Comparison of ENCODE assay signal across 7 cellular contexts in the genomic region with DNA sequence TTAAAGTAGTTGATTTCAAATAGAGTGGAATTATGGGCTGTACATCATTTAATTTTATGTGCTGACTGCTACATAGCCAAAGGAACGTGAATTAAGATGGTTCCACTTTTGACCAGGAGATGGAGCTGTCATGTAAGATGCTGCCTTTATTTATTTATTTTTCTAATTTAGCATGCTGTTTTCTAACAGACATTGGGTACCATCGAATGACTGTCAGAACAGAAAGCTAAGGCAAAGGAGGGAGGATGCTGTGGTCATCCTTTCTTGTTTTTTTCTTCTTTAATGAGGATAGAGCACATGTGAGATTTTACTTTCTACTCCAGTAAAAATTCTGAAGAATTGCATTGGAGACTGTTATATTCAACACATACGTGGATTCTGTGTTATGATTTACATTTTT. TPM values are rescaled to one million over a fixed set of nuclear protein-coding genes. Genes with fewer than 3 reads are reported as not detected.
DNase-seq lines count a peak whose midpoint lies in the region; ATAC-seq, FAIRE-seq and TF ChIP-seq lines count a peak whose summit lies in the region.

A gene (plus strand): TSS at position 185 of the 400 bp plus-strand sequence. CDS start 56,410 bp downstream, outside the sequence.

- H3K36me3 ChIP-seq in upper lobe of left lung: no peaks in the 10 kb centered on the region

- no peak for TF ChIP-seq EP300 in upper lobe of left lung (IDR thresholded peaks at IDR 0.05)

- H3K27me3 ChIP-seq in upper lobe of left lung: no peaks in the 10 kb centered on the region

- peak in 5 of 6 experiments; percentile 40 to 55 (median 48) for TF ChIP-seq CTCF in upper lobe of left lung (IDR thresholded peaks at IDR 0.05)

- no peak for TF ChIP-seq POLR2A in upper lobe of left lung (IDR thresholded peaks at IDR 0.05)

- peak in 1 of 2 donors; percentile 69 for ATAC-seq in upper lobe of left lung (ENCODE audit: low FRiP score in 2 of 2)

- DNase-seq in HCEC 1CT (peak; percentile 50), NCI-H146 treated with DMSO at 0.1 percent for 48 hours (lab: John Stamatoyannopoulos, UW; ENCODE audit: unreplicated experiment) (peak; percentile 56), astrocyte of the hippocampus (ENCODE audit: low read depth, low spot score) (peak; percentile 73), inferior parietal cortex (ENCODE audit: extremely low spot score) (peak; percentile 83), upper lobe of left lung (no peak), HK-2 (ENCODE audit: unreplicated experiment) (no peak)

- peaks cover 0 to 4% (median 0%) of the 10 kb centered on the region in 4 donors for H3K4me1 ChIP-seq in upper lobe of left lung

- no peak within 1 kb of the TSS for H3K27ac ChIP-seq in upper lobe of left lung

- H3K4me3 ChIP-seq in upper lobe of left lung: no peak within 1 kb of the TSS

- FAIRE-seq in G401.6 (lab: Jason Lieb, UNC): peak; percentile 77

- 22 to 30% methylated on average over 3 of the region's 3 CpGs for WGBS in upper lobe of left lung, 2 donors

- H3K9me3 ChIP-seq in upper lobe of left lung: no peaks in the 10 kb centered on the region

RNA-seq across cellular contexts. Expression of the gene that starts here (rescaled TPM):
- 1 to 10 TPM in 2 of 6 donors, under 1 TPM in 2, not detected in 2; 0.61 to 1.2 (median 0.97) TPM for total RNA-seq in upper lobe of left lung

Comparison
In these comparisons a context has a peak if more than half of its experiments do, and no peak if none do; other contexts are left out.
1. DNase-seq: peak in HCEC 1CT (single experiment), NCI-H146 treated with DMSO at 0.1 percent for 48 hours (single experiment), astrocyte of the hippocampus (single experiment) and inferior parietal cortex (single experiment); none in upper lobe of left lung (0 of 2) and HK-2 (single experiment).